Comparison of ENCODE assay signal across 11 cellular contexts in genomic region chr9:135137398-135137832, GRCh38. TPM values are rescaled to one million over a fixed set of nuclear protein-coding genes. Genes with fewer than 3 reads are reported as not detected.
DNase-seq lines count a peak whose midpoint lies in the region; ATAC-seq lines count a peak whose summit lies in the region.
"Had no signal": no experiment of that assay in that cellular context is flagged by ENCODE, and none has a peak within 500 bp of the region (broad histone marks: within the 10 kb centered on the region; RNA-seq: fewer than 3 reads in every experiment).

No MANE protein-coding gene starts in this region.

- H3K27ac ChIP-seq in SK-N-MC (peak overlapping the region; percentile 51), temporal lobe (ENCODE audit: low read depth, low read length) (peak overlapping the region; percentile 84)

- H3K36me3 ChIP-seq in SK-N-MC (ENCODE audit: insufficient read depth, low read length) = no peaks in the 10 kb centered on the region

- ATAC-seq in HG03521 (IDR thresholded peaks at IDR 0.05; ENCODE audit: unreplicated experiment) = no peak
- no peak for ATAC-seq in GM18907 (IDR thresholded peaks at IDR 0.05; ENCODE audit: unreplicated experiment)

- no peak overlapping the region for H3K4me3 ChIP-seq in SK-N-MC

- DNase-seq in NCI-H2227 (lab: John Stamatoyannopoulos, UW; ENCODE audit: unreplicated experiment) = peak; percentile 25
- no peak for DNase-seq in NCI-H2227 treated with DMSO at 0.1 percent for 48 hours (lab: John Stamatoyannopoulos, UW)
- DNase-seq in SK-N-MC (ENCODE audit: low read depth, low spot score) = peak; percentile 52
- peak; percentile 20 for DNase-seq in globus pallidus (ENCODE audit: low spot score)
- no peak for DNase-seq in activated gamma-delta T cell (lab: John Stamatoyannopoulos, UW)
- DNase-seq: activated B cell treated with CpG ODN at 0.5 μM for 24 hours; GDM1; stimulated activated CD4-positive, alpha-beta T cell treated with anti-CD3 and anti-CD28 coated beads, Interleukin-1b, Interleukin-23, amount 100 ng/mL, for 48 hours had no signal

- H3K9me3 ChIP-seq in SK-N-MC (ENCODE audit: low read depth, low read length) = no peaks in the 10 kb centered on the region

- H3K9ac ChIP-seq in SK-N-MC (ENCODE audit: insufficient read length) = no peak overlapping the region

RNA-seq across cellular contexts. Expression of gene OLFM1, which starts 49.9 kb away (rescaled TPM):
- 75.5 TPM for total RNA-seq in temporal lobe
- total RNA-seq: activated B cell treated with CpG ODN at 0.5 μM for 24 hours had no signal

Comparison
In these comparisons a context has a peak if more than half of its experiments do, and no peak if none do; other contexts are left out.
1. DNase-seq: peak in NCI-H2227 (single experiment), SK-N-MC (single experiment) and globus pallidus (single experiment); none in NCI-H2227 treated with DMSO at 0.1 percent for 48 hours (single experiment) and activated gamma-delta T cell (single experiment).